In genomic region chr4:137502730-137503129, GRCh38 we compare ENCODE assay signal across 1 cellular context.
TF ChIP-seq lines count a peak whose summit lies in the region.

No MANE protein-coding gene starts in this region.

TF ChIP-seq in GM12878, 131 proteins besides CTCF, POLR2A, EP300 and RAD21 (continued from another document):
- TF ChIP-seq BCLAF1 (IDR thresholded peaks at IDR 0.05) (no peak), E2F4 (IDR thresholded peaks at IDR 0.05; ENCODE audit: low read depth, low read length) (no peak), RCOR1 (conservative IDR thresholded peaks at IDR 0.05; ENCODE audit: low read depth, low read length) (no peak), ZNF24 (IDR thresholded peaks at IDR 0.05) (no peak), JUNB (IDR thresholded peaks at IDR 0.05) (no peak), NR2F1 (conservative IDR thresholded peaks at IDR 0.05) (no peak), TAF1 (IDR thresholded peaks at IDR 0.05; ENCODE audit: borderline replicate concordance, low read depth, low read length) (no peak), ESRRA (IDR thresholded peaks at IDR 0.05; ENCODE audit: low read length) (no peak), ETV6 (conservative IDR thresholded peaks at IDR 0.05 in 1 of 2, IDR thresholded peaks at IDR 0.05 in 1 of 2; ENCODE audit: borderline replicate concordance in 1 of 2, low read depth in 1 of 2) (no peak), TCF3 (IDR thresholded peaks at IDR 0.05; ENCODE audit: borderline replicate concordance, insufficient read depth, low read depth, low read length) (no peak), KLF5 (IDR thresholded peaks at IDR 0.05; ENCODE audit: partially characterized antibody) (no peak), PAX8 (IDR thresholded peaks at IDR 0.05) (no peak), E4F1 (IDR thresholded peaks at IDR 0.05; ENCODE audit: borderline replicate concordance, partially characterized antibody) (no peak), STAT3 (IDR thresholded peaks at IDR 0.05; ENCODE audit: low read depth, low read length) (no peak), ZNF207 (IDR thresholded peaks at IDR 0.05; ENCODE audit: borderline replicate concordance) (no peak)
TF ChIP-seq in GM12878: peak in this region for 0.
